In genomic region chr6:75602164-75602896, GRCh38 we compare ENCODE assay signal across 8 cellular contexts. TPM values are rescaled to one million over a fixed set of nuclear protein-coding genes. Genes with fewer than 3 reads are reported as not detected.
DNase-seq lines count a peak whose midpoint lies in the region; ATAC-seq, FAIRE-seq and TF ChIP-seq lines count a peak whose summit lies in the region.

No MANE protein-coding gene starts in this region.

- peak overlapping the region; percentile 94 to 99 (median 96) for H3K27ac Mint-ChIP-seq in CD14-positive monocyte
- H3K27ac Mint-ChIP-seq in activated naive CD4-positive, alpha-beta T cell treated with anti-CD3 and anti-CD28 coated beads for 36 hours = peak overlapping the region; percentile 95

- peak overlapping the region; percentile 100 for H3K27ac ChIP-seq in cardiac muscle cell
- peak overlapping the region; percentile 95 to 99 for H3K27ac ChIP-seq in prostate gland
- H3K27ac ChIP-seq in urinary bladder (ENCODE audit: low read depth) = peak overlapping the region; percentile 100

- TF ChIP-seq CTCF in CD14-positive monocyte (IDR thresholded peaks at IDR 0.05) = no peak
- TF ChIP-seq CTCF in cardiac muscle cell (IDR thresholded peaks at IDR 0.05; ENCODE audit: low read depth, low read length) = no peak
- no peak for TF ChIP-seq CTCF in prostate gland (IDR thresholded peaks at IDR 0.05)

- H3K4me1 Mint-ChIP-seq in CD14-positive monocyte = peaks cover 51% of the 10 kb centered on the region
- H3K4me1 Mint-ChIP-seq in activated naive CD4-positive, alpha-beta T cell treated with anti-CD3 and anti-CD28 coated beads for 36 hours (ENCODE audit: low read depth) = peaks cover 63% of the 10 kb centered on the region

- peak; percentile 48 for ATAC-seq in HG03432 (IDR thresholded peaks at IDR 0.05; ENCODE audit: unreplicated experiment)

- H3K9me3 Mint-ChIP-seq in CD14-positive monocyte = peaks cover 0 to 3% (median 0%) of the 10 kb centered on the region in 7 donors
- H3K9me3 Mint-ChIP-seq in activated naive CD4-positive, alpha-beta T cell treated with anti-CD3 and anti-CD28 coated beads for 36 hours = no peaks in the 10 kb centered on the region

- peak overlapping the region; percentile 97 to 98 for H3K4me3 Mint-ChIP-seq in CD14-positive monocyte
- H3K4me3 Mint-ChIP-seq in activated naive CD4-positive, alpha-beta T cell treated with anti-CD3 and anti-CD28 coated beads for 36 hours = peak overlapping the region; percentile 95

- H3K27me3 ChIP-seq in cardiac muscle cell (no peaks in the 10 kb centered on the region), prostate gland (replicated peaks; ENCODE audit: insufficient read depth) (no peaks in the 10 kb centered on the region)

- H3K36me3 ChIP-seq in cardiac muscle cell (peaks cover 3% of the 10 kb centered on the region), prostate gland (no peaks in the 10 kb centered on the region), urinary bladder (ENCODE audit: insufficient read depth) (no peaks in the 10 kb centered on the region)

- H3K27me3 Mint-ChIP-seq in CD14-positive monocyte (ENCODE audit: low read depth in 3 of 3) = peaks cover 0 to 2% (median 0%) of the 10 kb centered on the region in 3 donors
- no peaks in the 10 kb centered on the region for H3K27me3 Mint-ChIP-seq in activated naive CD4-positive, alpha-beta T cell treated with anti-CD3 and anti-CD28 coated beads for 36 hours (ENCODE audit: low read depth)

- intact Hi-C loops in CD14-positive monocyte (cut with micrococcal nuclease) (loop anchor here (5.0 to 10.0 kb wide), 2 partner anchors 318 to 320 kb away; partner anchors contain the start of gene TMEM30A (in 2 of the 2)), prostate gland (cut with DNase I) (no loop called here)
- intact Hi-C loops in activated naive CD4-positive, alpha-beta T cell treated with anti-CD3 and anti-CD28 coated beads for 36 hours (cut with micrococcal nuclease) = loop anchor here (1.0 to 5.0 kb wide), 3 partner anchors 146 to 1950 kb away; partner anchors contain the start of genes COX7A2, MYO6 and SLC17A5

- DNase-seq in CD14-positive monocyte (ENCODE audit: low spot score) (no peak), GM19239 (ENCODE audit: insufficient read length, low spot score) (peak; percentile 8), RPMI8226 (peak; percentile 54), cardiac muscle cell (ENCODE audit: low read depth in 1 of 2, low spot score in 1 of 2) (peak; percentile 62 to 70), prostate gland (ENCODE audit: low spot score) (peak; percentile 28)
- peak; percentile 62 for DNase-seq in activated naive CD4-positive, alpha-beta T cell treated with anti-CD3 and anti-CD28 coated beads for 36 hours

- H3K9me3 ChIP-seq in cardiac muscle cell (ENCODE audit: low read depth) (no peaks in the 10 kb centered on the region), prostate gland (no peaks in the 10 kb centered on the region)

- peaks cover 0 to 15% of the 10 kb centered on the region in 2 donors for H3K36me3 Mint-ChIP-seq in CD14-positive monocyte
- H3K36me3 Mint-ChIP-seq in activated naive CD4-positive, alpha-beta T cell treated with anti-CD3 and anti-CD28 coated beads for 36 hours (ENCODE audit: low read depth) = peaks cover 13% of the 10 kb centered on the region

- under 1% methylated on average over 65 of the region's 75 CpGs for WGBS in prostate gland
- under 1% methylated on average over 75 of the region's 75 CpGs for WGBS in urinary bladder

- CTCF ChIA-PET in activated naive CD4-positive, alpha-beta T cell treated with anti-CD3 and anti-CD28 coated beads for 36 hours (lab: Charles Lee) = interaction anchor here (1.1 kb wide), 1 partner anchor 9 kb away, joined by 4 read pairs; no protein-coding TSS in a partner anchor

- no peak for TF ChIP-seq POLR2A in prostate gland (IDR thresholded peaks at IDR 0.05)

- H3K4me3 ChIP-seq in cardiac muscle cell (peak overlapping the region; percentile 98), prostate gland (peak overlapping the region; percentile 84 to 88), urinary bladder (ENCODE audit: low read depth, low read length) (peak overlapping the region; percentile 73)

- H3K4me1 ChIP-seq in cardiac muscle cell (ENCODE audit: low read depth) = peaks cover 6% of the 10 kb centered on the region
- peaks cover 2% of the 10 kb centered on the region for H3K4me1 ChIP-seq in prostate gland (replicated peaks)
- no peaks in the 10 kb centered on the region for H3K4me1 ChIP-seq in urinary bladder (ENCODE audit: insufficient read depth)

- FAIRE-seq in GM19239 (lab: Jason Lieb, UNC) = no peak

RNA-seq across cellular contexts. Expression of gene SENP6, which starts 0.7 kb away (rescaled TPM):
- 10 to 100 TPM; 22.3 to 31.9 TPM for polyA plus RNA-seq in CD14-positive monocyte
- 10 to 100 TPM; 54.0 to 57.7 TPM for total RNA-seq in activated naive CD4-positive, alpha-beta T cell treated with anti-CD3 and anti-CD28 coated beads for 36 hours
- total RNA-seq in cardiac muscle cell = 54.3 and 104 TPM in 2 replicates
- 56.4 and 77.1 TPM in 2 replicates for polyA plus RNA-seq in cardiac muscle cell
- 10 to 100 TPM; 71.5 to 99.5 TPM for total RNA-seq in prostate gland
- total RNA-seq in urinary bladder = 347 TPM
- 44.2 TPM for polyA plus RNA-seq in urinary bladder
